In genomic region chr5:175060264-175060663, GRCh38 we compare ENCODE assay signal across 9 cellular contexts.
DNase-seq lines count a peak whose midpoint lies in the region; ATAC-seq, FAIRE-seq and TF ChIP-seq lines count a peak whose summit lies in the region.
"Had no signal": no experiment of that assay in that cellular context is flagged by ENCODE, and none has a peak within 500 bp of the region (broad histone marks: within the 10 kb centered on the region; RNA-seq: fewer than 3 reads in every experiment).

No MANE protein-coding gene starts in this region.

- peak overlapping the region; percentile 69 for H2AFZ ChIP-seq in H9 (ENCODE audit: low read length)
- no peak overlapping the region for H2AFZ ChIP-seq in GM12878 (ENCODE audit: control insufficient read depth, low read depth, low read length)

- H4K20me1 ChIP-seq in H9 (ENCODE audit: control insufficient read depth, insufficient read depth, insufficient read length): no peaks in the 10 kb centered on the region
- no peaks in the 10 kb centered on the region for H4K20me1 ChIP-seq in GM12878 (ENCODE audit: control insufficient read depth, insufficient read depth)

- H3K27ac ChIP-seq in H9 (ENCODE audit: insufficient read length, low read depth, low read length) (no peak overlapping the region), GM12878 (ENCODE audit: control insufficient read depth, insufficient read depth) (no peak overlapping the region)

- FAIRE-seq in GM12878 (lab: Jason Lieb, UNC): no peak

- intact Hi-C loops in GM12878 (cut with micrococcal nuclease; ENCODE audit: unreplicated experiment): no loop called here

- H2BK12ac ChIP-seq in H9 (ENCODE audit: insufficient read length, low read depth, low read length): no peak overlapping the region

- H3K27ac Mint-ChIP-seq in H9 (no peak overlapping the region; a peak in 1 of 7 replicates), nephron progenitor cell (no peak overlapping the region)

- POLR2A ChIA-PET in GM12878 (lab: Charles Lee): no interaction called here

- H3K23me2 ChIP-seq in H9 (ENCODE audit: insufficient read length, low read depth, low read length, poor library complexity, severe bottlenecking): no peaks in the 10 kb centered on the region

- no peak overlapping the region for H2AK5ac ChIP-seq in H9 (ENCODE audit: insufficient read length, low read length)

- H4K8ac ChIP-seq in H9 (replicated peaks; ENCODE audit: insufficient read length, low read depth, low read length): no peak overlapping the region

- H3K36me3 Mint-ChIP-seq in H9 (ENCODE audit: insufficient read depth in 1 of 3, low read depth in 3 of 3): no peaks in the 10 kb centered on the region
- no peaks in the 10 kb centered on the region for H3K36me3 Mint-ChIP-seq in nephron progenitor cell (ENCODE audit: low read depth)

- no peak overlapping the region for H4K91ac ChIP-seq in H9 (ENCODE audit: insufficient read length, low read depth, low read length)

- SMC1A ChIA-PET in GM12878 (lab: Charles Lee; ENCODE audit: uncharacterized antibody, unreplicated experiment): no interaction called here

- H3K4me3 Mint-ChIP-seq in H9 (peak overlapping the region in 1 of 2 experiments; percentile 66; a peak in 4 of 5 replicates), nephron progenitor cell (peak overlapping the region; percentile 18)

- H2BK20ac ChIP-seq in H9 (ENCODE audit: low read depth, low read length, poor library complexity, severe bottlenecking): no peak overlapping the region

- no peak for TF ChIP-seq RAD21 in GM12878 (IDR thresholded peaks at IDR 0.05; ENCODE audit: insufficient read depth, low read depth, low read length)

- H3K27me3 Mint-ChIP-seq in H9 (ENCODE audit: low read depth) (peaks cover 33% of the 10 kb centered on the region), nephron progenitor cell (ENCODE audit: low read depth, poor library complexity) (peaks cover 49% of the 10 kb centered on the region)

- H3K79me2 ChIP-seq in H9 (ENCODE audit: insufficient read depth, low read length) (no peaks in the 10 kb centered on the region), GM12878 (ENCODE audit: control insufficient read depth, insufficient read depth, low read length) (no peaks in the 10 kb centered on the region)

- CTCF ChIA-PET in GM12878 (lab: Yijun Ruan, JAX): interaction anchor here (0.6 kb wide), 1 partner anchor 192 kb away, joined by 3 read pairs; no protein-coding TSS in a partner anchor

- no CpG with 5 or more reads among the region's 3 CpGs for WGBS in H9 (ENCODE audit: extremely low coverage, insufficient read length, low lambda C conversion rate)
- WGBS in GM12878 (ENCODE audit: insufficient coverage, insufficient replicate concordance, low lambda C conversion rate, missing lambda C conversion rate): 0% methylated on average over 3 of the region's 3 CpGs

- TF ChIP-seq CTCF in BE2C (IDR thresholded peaks at IDR 0.05; ENCODE audit: low read depth, low read length): no peak
- no peak for TF ChIP-seq CTCF in H9 (conservative IDR thresholded peaks at IDR 0.05)
- no peak for TF ChIP-seq CTCF in GM12878 (IDR thresholded peaks at IDR 0.05 in 2 of 3, conservative IDR thresholded peaks at IDR 0.05 in 1 of 3; ENCODE audit: control insufficient read depth in 2 of 3, extremely low read depth in 1 of 3, insufficient read depth in 1 of 3, low read depth in 3 of 3, low read length in 3 of 3)
- no peak for TF ChIP-seq CTCF in nephron progenitor cell (IDR thresholded peaks at IDR 0.05)

- no peak for DNase-seq in BE2C
- DNase-seq in H9: no peak
- no peak for DNase-seq in GM12878 (ENCODE audit: low read depth, low spot score)
- no peak for DNase-seq in nephron progenitor cell
- no peak for DNase-seq in kidney glomerular epithelial cell (lab: John Stamatoyannopoulos, UW)
- DNase-seq in CD1c-positive myeloid dendritic cell (ENCODE audit: extremely low spot score): no peak
- DNase-seq in NCI-H82 (lab: John Stamatoyannopoulos, UW): no peak
- DNase-seq: DMS79 had no signal

- H3K4me2 ChIP-seq in H9 (ENCODE audit: insufficient read depth, insufficient read length, low read length) (peak overlapping the region; percentile 70), GM12878 (ENCODE audit: control insufficient read depth, insufficient read depth) (peak overlapping the region; percentile 13; the same call in 1 of the 2 replicates)

- ATAC-seq in GM12878 (no peak), HG03159 (IDR thresholded peaks at IDR 0.05; ENCODE audit: unreplicated experiment) (no peak)

- no peak overlapping the region for H2BK120ac ChIP-seq in H9 (ENCODE audit: low read depth, low read length, poor library complexity, severe bottlenecking)

- no peak overlapping the region for H3K4ac ChIP-seq in H9 (ENCODE audit: low read depth, low read length)

- H4K5ac ChIP-seq in H9 (ENCODE audit: insufficient read length, low read depth, low read length): no peak overlapping the region

- no TSS peak for BruUV-seq in GM12878 (replicated peaks; lab: Mats Ljungman, UMichigan)

- TF ChIP-seq EP300 in GM12878 (IDR thresholded peaks at IDR 0.05; ENCODE audit: borderline replicate concordance in 1 of 2, control insufficient read depth in 1 of 2, low read depth in 2 of 2, low read length in 2 of 2): no peak

- no peak overlapping the region for H3K56ac ChIP-seq in H9 (ENCODE audit: insufficient read length, low read depth, low read length)

- no peaks in the 10 kb centered on the region for H3K9me3 ChIP-seq in BE2C
- no peaks in the 10 kb centered on the region for H3K9me3 ChIP-seq in H9 (ENCODE audit: control insufficient read depth, low read depth, low read length)
- no peaks in the 10 kb centered on the region for H3K9me3 ChIP-seq in GM12878 (replicated peaks; ENCODE audit: control insufficient read depth, insufficient read depth, low read length)

- H3K4me1 Mint-ChIP-seq in H9: peaks cover 12 to 15% of the 10 kb centered on the region in 2 experiments
- H3K4me1 Mint-ChIP-seq in nephron progenitor cell: peaks cover 12% of the 10 kb centered on the region

- no peak for TF ChIP-seq POLR2A in GM12878 (IDR thresholded peaks at IDR 0.05; ENCODE audit: low read depth, low read length)

- H3K4me1 ChIP-seq in BE2C: no peaks in the 10 kb centered on the region
- H3K4me1 ChIP-seq in H9 (ENCODE audit: insufficient read depth, low read length): no peaks in the 10 kb centered on the region
- H3K4me1 ChIP-seq in GM12878 (ENCODE audit: control insufficient read depth, insufficient read depth, low read length): no peaks in the 10 kb centered on the region; the same call in 1 of the 2 replicates

- H3K4me3 ChIP-seq in BE2C (ENCODE audit: low read depth, low read length) (peak overlapping the region; percentile 15; the same call in 1 of the 2 replicates), GM12878 (no peak overlapping the region; the same call in 1 of the 2 replicates)

- H3T11ph ChIP-seq in H9 (ENCODE audit: low read length): no peak overlapping the region

- in situ Hi-C loops in GM12878 (cut with MboI): no loop called here

- no peaks in the 10 kb centered on the region for H3K36me3 ChIP-seq in BE2C
- H3K36me3 ChIP-seq in GM12878 (ENCODE audit: control insufficient read depth in 2 of 2, insufficient read depth in 2 of 2, low read length in 1 of 2): no peaks in the 10 kb centered on the region

- H3K9me3 Mint-ChIP-seq in H9: no peaks in the 10 kb centered on the region
- H3K9me3 Mint-ChIP-seq in nephron progenitor cell: no peaks in the 10 kb centered on the region

- no peak overlapping the region for H2BK5ac ChIP-seq in H9 (ENCODE audit: insufficient read length, low read length)

- RAD21 ChIA-PET in GM12878 (lab: Charles Lee; ENCODE audit: unreplicated experiment): no interaction called here

- H3K27me3 ChIP-seq in BE2C (no peaks in the 10 kb centered on the region; the same call in none of the 2 replicates), H9 (ENCODE audit: insufficient read depth, low read length) (no peaks in the 10 kb centered on the region), GM12878 (replicated peaks in 1 of 2; ENCODE audit: control insufficient read depth in 2 of 2, insufficient read depth in 2 of 2, low read length in 1 of 2) (no peaks in the 10 kb centered on the region; a peak in 2 of 4 replicates)

- no peak overlapping the region for H3K14ac ChIP-seq in H9 (ENCODE audit: insufficient read depth, low read length)

- no peaks in the 10 kb centered on the region for H3K79me1 ChIP-seq in H9 (ENCODE audit: insufficient read depth, low read depth, low read length, poor library complexity, severe bottlenecking)

- no peak overlapping the region for H3K18ac ChIP-seq in H9 (ENCODE audit: insufficient read length, low read depth, low read length)

- no peak overlapping the region for H3K23ac ChIP-seq in H9 (ENCODE audit: insufficient read length, low read depth, low read length)

- H3K9ac ChIP-seq in H9 (ENCODE audit: extremely low read depth, insufficient read length, low read length): no peak overlapping the region
- H3K9ac ChIP-seq in GM12878 (ENCODE audit: control insufficient read depth, insufficient read depth, low read length): no peak overlapping the region

- H2BK15ac ChIP-seq in H9 (ENCODE audit: low read depth, low read length): no peak overlapping the region

TF ChIP-seq in GM12878, 131 proteins besides CTCF, POLR2A, EP300 and RAD21:
- TF ChIP-seq RELA (IDR thresholded peaks at IDR 0.05; ENCODE audit: borderline replicate concordance, partially characterized antibody) (no peak), RAD51 (IDR thresholded peaks at IDR 0.05) (no peak), CHD2 (IDR thresholded peaks at IDR 0.05; ENCODE audit: borderline replicate concordance, low read depth, low read length) (no peak)
